In the genomic region with DNA sequence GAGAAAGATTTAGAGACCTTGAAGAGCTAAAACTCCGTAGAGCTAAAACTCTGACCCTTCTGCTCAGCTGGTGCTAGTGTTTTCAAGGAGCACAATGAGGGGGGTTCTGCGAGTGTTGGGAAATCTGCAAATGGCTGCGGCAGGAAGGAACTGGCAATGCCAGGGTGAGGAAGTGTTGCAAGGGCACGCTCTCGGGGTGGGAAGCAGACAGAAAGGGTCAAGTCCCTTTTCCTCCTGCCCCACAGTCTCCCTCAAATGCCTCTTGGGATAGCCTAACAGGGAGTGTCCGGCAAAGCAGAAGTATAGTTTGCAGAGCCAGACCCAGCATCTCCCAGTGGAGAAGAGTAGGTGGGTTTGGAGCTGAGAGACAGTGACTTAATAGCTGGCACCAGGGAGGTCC, we compare ENCODE assay signal across 31 cellular contexts.
DNase-seq lines count a peak whose midpoint lies in the region; ATAC-seq, FAIRE-seq and TF ChIP-seq lines count a peak whose summit lies in the region.
"Had no signal": no experiment of that assay in that cellular context is flagged by ENCODE, and none has a peak within 500 bp of the region (broad histone marks: within the 10 kb centered on the region; RNA-seq: fewer than 3 reads in every experiment).

No MANE protein-coding gene starts in this region.

- H3K4me2 ChIP-seq in HepG2 (ENCODE audit: low read depth, low read length) (no peak overlapping the region), H1 (ENCODE audit: insufficient read depth in 1 of 2, low read depth in 2 of 2, low read length in 2 of 2) (no peak overlapping the region)
- H3K4me2 ChIP-seq: A549, neural progenitor cell had no signal

- H3K4me1 ChIP-seq in right lobe of liver (no peaks in the 10 kb centered on the region), HepG2 (ENCODE audit: insufficient read depth, low read length) (no peaks in the 10 kb centered on the region), H1 (replicated peaks in 1 of 4; ENCODE audit: control insufficient read depth in 3 of 4, insufficient read depth in 4 of 4, low read length in 3 of 4) (peaks cover 0 to 5% (median 0%) of the 10 kb centered on the region in 4 experiments; a peak in 1 of 7 replicates), aorta (ENCODE audit: control insufficient read depth in 1 of 2, insufficient read depth in 2 of 2, low read length in 2 of 2) (no peaks in the 10 kb centered on the region)
- H3K4me1 ChIP-seq: A549, body of pancreas, neural progenitor cell, psoas muscle, vagina had no signal

- TF ChIP-seq CTCF in right lobe of liver (IDR thresholded peaks at IDR 0.05) (no peak), HepG2 (CRISPR knock-in tag; IDR thresholded peaks at IDR 0.05) (no peak), H1 (IDR thresholded peaks at IDR 0.05; ENCODE audit: control extremely low read depth in 1 of 3, insufficient read depth in 1 of 3, low read depth in 1 of 3, low read length in 3 of 3) (no peak)

- no peak overlapping the region for H3K4ac ChIP-seq in H1 (replicated peaks; ENCODE audit: insufficient read length, low read depth, low read length)

- FAIRE-seq in HepG2 (lab: Jason Lieb, UNC) (no peak), H1 (lab: Jason Lieb, UNC) (no peak)
- FAIRE-seq: A549, GM12892, GM19239, small intestine had no signal

- no peaks in the 10 kb centered on the region for H3K27me3 ChIP-seq in right lobe of liver
- H3K27me3 ChIP-seq in HepG2 (ENCODE audit: control insufficient read depth in 1 of 2, insufficient read depth in 2 of 2, low read length in 2 of 2): peaks cover 8 to 65% of the 10 kb centered on the region in 2 experiments; a peak in 3 of 5 replicates
- H3K27me3 ChIP-seq in H1 (replicated peaks in 1 of 4; ENCODE audit: control insufficient read depth in 3 of 4, extremely low read depth in 1 of 4, insufficient read depth in 3 of 4, low read length in 3 of 4): no peaks in the 10 kb centered on the region
- no peaks in the 10 kb centered on the region for H3K27me3 ChIP-seq in aorta (ENCODE audit: control insufficient read depth in 1 of 2, insufficient read depth in 2 of 2, low read length in 1 of 2)
- H3K27me3 ChIP-seq: body of pancreas, neural progenitor cell, vagina had no signal

- H3K18ac ChIP-seq in H1 (ENCODE audit: extremely low read depth, low read length): no peak overlapping the region

- no peak for TF ChIP-seq POLR2A in right lobe of liver (IDR thresholded peaks at IDR 0.05)
- TF ChIP-seq POLR2A in HepG2 (IDR thresholded peaks at IDR 0.05; ENCODE audit: insufficient read depth in 1 of 2, low read depth in 2 of 2, low read length in 2 of 2): no peak
- no peak for TF ChIP-seq POLR2A in H1 (IDR thresholded peaks at IDR 0.05; ENCODE audit: control extremely low read depth in 1 of 2, low read depth in 2 of 2, low read length in 2 of 2)

- H3K14ac ChIP-seq in H1 (ENCODE audit: insufficient read length): no peak overlapping the region

- no peak overlapping the region for H3K23ac ChIP-seq in H1 (ENCODE audit: insufficient read length)

- CTCF ChIA-PET in HepG2 (lab: Yijun Ruan, JAX; ENCODE audit: low intra/inter-chr PET ratio, low total read pairs) (no interaction called here), H1 (lab: Charles Lee; ENCODE audit: partially characterized antibody) (interaction anchor here (1.7 to 4.7 kb wide), 2 partner anchors 8 to 10 kb away, joined by 5 to 25 read pairs; no protein-coding TSS in a partner anchor)

- peak; percentile 33 to 42 (median 41) for ATAC-seq in right lobe of liver
- ATAC-seq in HepG2: no peak
- no peak for ATAC-seq in aorta (ENCODE audit: low FRiP score)
- ATAC-seq: A549; activated naive CD8-positive, alpha-beta T cell treated with anti-CD3 and anti-CD28 coated beads, Interleukin-2, amount 50 U/mL, for 24 hours; body of pancreas; effector memory CD8-positive, alpha-beta T cell; HCT116; psoas muscle had no signal

- no TSS peak for BruUV-seq in HepG2 (replicated peaks; lab: Mats Ljungman, UMichigan)

- TF ChIP-seq RAD21 in HepG2 (CRISPR knock-in tag; IDR thresholded peaks at IDR 0.05) (no peak), H1 (IDR thresholded peaks at IDR 0.05 in 1 of 2, conservative IDR thresholded peaks at IDR 0.05 in 1 of 2; ENCODE audit: low read depth in 2 of 2, low read length in 2 of 2) (no peak)

- H3K27ac ChIP-seq in right lobe of liver (no peak overlapping the region), HepG2 (ENCODE audit: extremely low read length, insufficient read depth, low read length) (no peak overlapping the region), H1 (ENCODE audit: low read depth, low read length) (no peak overlapping the region), aorta (ENCODE audit: low read depth in 1 of 2, low read length in 2 of 2) (no peak overlapping the region)
- H3K27ac ChIP-seq: A549, neural progenitor cell, psoas muscle, vagina had no signal

- TF ChIP-seq EP300 in HepG2 (IDR thresholded peaks at IDR 0.05; ENCODE audit: low read depth in 2 of 2, low read length in 2 of 2) (no peak), HepG2 (CRISPR knock-in tag; IDR thresholded peaks at IDR 0.05; ENCODE audit: borderline replicate concordance) (no peak), H1 (IDR thresholded peaks at IDR 0.05; ENCODE audit: borderline replicate concordance in 1 of 2, low read depth in 2 of 2, low read length in 2 of 2) (no peak)

- no peak overlapping the region for H2BK5ac ChIP-seq in H1 (ENCODE audit: low read depth, low read length)

- no peak overlapping the region for H3K9ac ChIP-seq in HepG2 (ENCODE audit: insufficient read depth, low read depth, low read length)
- no peak overlapping the region for H3K9ac ChIP-seq in H1 (replicated peaks in 1 of 4; ENCODE audit: extremely low read depth in 1 of 4, low read depth in 3 of 4, low read length in 3 of 4)
- H3K9ac ChIP-seq: neural progenitor cell had no signal

- peaks cover 4% of the 10 kb centered on the region; the same call in 1 of the 2 replicates for H3K23me2 ChIP-seq in H1 (ENCODE audit: low read depth, low read length)

- intact Hi-C loops in right lobe of liver (cut with DNase I) (no loop called here), HepG2 (cut with micrococcal nuclease; ENCODE audit: unreplicated experiment) (no loop called here), aorta (cut with DNase I) (no loop called here)

- H3K36me3 ChIP-seq in right lobe of liver: no peaks in the 10 kb centered on the region
- no peaks in the 10 kb centered on the region for H3K36me3 ChIP-seq in HepG2 (replicated peaks in 1 of 2; ENCODE audit: control insufficient read depth in 1 of 2, insufficient read depth in 2 of 2, low read length in 2 of 2)
- no peaks in the 10 kb centered on the region for H3K36me3 ChIP-seq in H1 (ENCODE audit: control insufficient read depth in 2 of 4, insufficient read depth in 4 of 4, low read length in 3 of 4)
- no peaks in the 10 kb centered on the region for H3K36me3 ChIP-seq in aorta (ENCODE audit: control insufficient read depth in 1 of 2, insufficient read depth in 2 of 2, low read length in 1 of 2)
- H3K36me3 ChIP-seq: neural progenitor cell, vagina had no signal

- no peak overlapping the region for H3K56ac ChIP-seq in H1 (replicated peaks; ENCODE audit: insufficient read length, low read depth, low read length)

- H3K79me2 ChIP-seq in HepG2 (ENCODE audit: insufficient read depth, low read length) (no peaks in the 10 kb centered on the region), H1 (ENCODE audit: control insufficient read depth in 1 of 2, insufficient read depth in 2 of 2, low read length in 2 of 2) (no peaks in the 10 kb centered on the region)

- H3K4me3 ChIP-seq in right lobe of liver (no peak overlapping the region), HepG2 (replicated peaks in 1 of 3; ENCODE audit: insufficient read depth in 1 of 3, low read depth in 2 of 3, low read length in 3 of 3) (no peak overlapping the region), H1 (ENCODE audit: extremely low read depth in 1 of 4, insufficient read depth in 2 of 4, low read depth in 3 of 4, low read length in 4 of 4) (no peak overlapping the region), aorta (ENCODE audit: low read length in 2 of 2) (no peak overlapping the region)
- H3K4me3 ChIP-seq: A549, body of pancreas, neural progenitor cell, psoas muscle, vagina had no signal

- no peak overlapping the region for H2BK120ac ChIP-seq in H1 (replicated peaks; ENCODE audit: low read depth, low read length)

- H3K9me3 ChIP-seq in right lobe of liver (no peaks in the 10 kb centered on the region), HepG2 (ENCODE audit: low read length) (no peaks in the 10 kb centered on the region), H1 (ENCODE audit: insufficient read depth in 2 of 2, low read depth in 1 of 2, low read length in 1 of 2) (no peaks in the 10 kb centered on the region), aorta (ENCODE audit: control insufficient read depth, low read length) (no peaks in the 10 kb centered on the region)
- H3K9me3 ChIP-seq: A549, body of pancreas, psoas muscle, vagina had no signal

- H2AFZ ChIP-seq in HepG2 (ENCODE audit: low read length) (no peak overlapping the region), H1 (ENCODE audit: low read length) (peak overlapping the region; percentile 84; the same call in 1 of the 2 replicates)
- H2AFZ ChIP-seq: neural progenitor cell had no signal

- H3K79me1 ChIP-seq in H1 (ENCODE audit: low read depth, low read length): no peaks in the 10 kb centered on the region

- in situ Hi-C loops in HepG2 (cut with HindIII; ENCODE audit: extremely low pct_ligation_motif_present, low pct_unique_long_range_greater_than_20kb): no loop called here

- no peak overlapping the region for H2BK15ac ChIP-seq in H1 (ENCODE audit: low read length)

- no peaks in the 10 kb centered on the region for H4K20me1 ChIP-seq in HepG2 (ENCODE audit: insufficient read depth, low read length)
- peaks cover 0 to 6% of the 10 kb centered on the region in 2 experiments for H4K20me1 ChIP-seq in H1 (replicated peaks in 1 of 2; ENCODE audit: control insufficient read depth in 1 of 2, insufficient read depth in 2 of 2, low read length in 2 of 2)

- 49% methylated on average over 6 of the region's 6 CpGs for WGBS in right lobe of liver (ENCODE audit: insufficient coverage, low coverage, low lambda C conversion rate, missing lambda C conversion rate)
- WGBS in HepG2 (ENCODE audit: low lambda C conversion rate): 50% methylated on average over 6 of the region's 6 CpGs
- whole genome bisulfite sequencing in H1 (ENCODE audit: extremely low coverage in 1 of 2, insufficient coverage in 1 of 2, insufficient read length in 1 of 2, insufficient replicate concordance in 2 of 2, low coverage in 1 of 2, low lambda C conversion rate in 2 of 2, missing lambda C conversion rate in 1 of 2), 2 experiments: 85% methylated on average over 6 of the region's 6 CpGs; no CpG with 5 or more reads in 1 of the 2 experiments
- WGBS in aorta, 2 donors: 81 to 86% methylated on average over 6 of the region's 6 CpGs

- H2BK12ac ChIP-seq in H1 (ENCODE audit: low read depth, low read length): no peak overlapping the region

- no peak overlapping the region for H4K8ac ChIP-seq in H1 (ENCODE audit: extremely low read depth, insufficient read depth, low read length)

- H4K5ac ChIP-seq in H1 (ENCODE audit: insufficient read length, low read depth, low read length): no peak overlapping the region

- DNase-seq in right lobe of liver: no peak
- no peak for DNase-seq in HepG2 (ENCODE audit: low spot score)
- no peak for DNase-seq in H1 (ENCODE audit: low read depth in 1 of 2, low spot score in 2 of 2)
- peak; percentile 31 for DNase-seq in medulla oblongata (ENCODE audit: extremely low spot score)
- peak; percentile 59 to 72 for DNase-seq in aorta
- no peak for DNase-seq in stimulated activated CD4-positive, alpha-beta T cell treated with anti-CD3 and anti-CD28 coated beads, Interleukin-12 subunit alpha, Interleukin-12 subunit beta, amount 100 ng/mL, for 4 hours
- DNase-seq in NCI-H2196 (lab: John Stamatoyannopoulos, UW; ENCODE audit: unreplicated experiment): no peak
- no peak for DNase-seq in iPS-NIHi7 (ENCODE audit: extremely low spot score)
- DNase-seq: activated CD4-positive, CD25-positive, alpha-beta regulatory T cell treated with anti-CD3 and anti-CD28 coated beads, Interleukin-2, amount 50 U/mL, for 72 hours; activated gamma-delta T cell treated with Interleukin-2 at 50 U/mL for 16 hours; activated naive CD8-positive, alpha-beta T cell treated with anti-CD3 and anti-CD28 coated beads, Interleukin-2, amount 50 U/mL, for 24 hours; activated T-cell treated with anti-CD3 and anti-CD28 coated beads, Interleukin-2, amount 50 U/mL, for 24 hours; COR-L47; DND-41; effector memory CD8-positive, alpha-beta T cell; foreskin fibroblast; immature natural killer cell; NCI-H1105; NCI-H1930; NCI-H345; NCI-H748 treated with DMSO at 0.1 percent for 48 hours; psoas muscle; small intestine; T-helper 1 cell had no signal

- H2AK5ac ChIP-seq in H1 (ENCODE audit: low read depth, low read length): no peak overlapping the region

- no peak overlapping the region for H4K91ac ChIP-seq in H1 (replicated peaks; ENCODE audit: insufficient read length, low read length)

- H2BK20ac ChIP-seq in H1 (ENCODE audit: low read length): no peak overlapping the region

- POLR2A ChIA-PET in HepG2 (lab: Yijun Ruan, JAX): no interaction called here
- POLR2A ChIA-PET in H1 (lab: Charles Lee; ENCODE audit: partially characterized antibody): no interaction called here

Comparison
In these comparisons a context has a peak if more than half of its experiments do, and no peak if none do; other contexts are left out.
1. ATAC-seq: peak in right lobe of liver (4 of 4); none in HepG2 (single experiment) and aorta (single experiment).
2. DNase-seq: peak in medulla oblongata (single experiment) and aorta (2 of 2); none in right lobe of liver (0 of 3), HepG2 (single experiment), H1 (0 of 2), stimulated activated CD4-positive, alpha-beta T cell treated with anti-CD3 and anti-CD28 coated beads, Interleukin-12 subunit alpha, Interleukin-12 subunit beta, amount 100 ng/mL, for 4 hours (single experiment), NCI-H2196 (single experiment) and iPS-NIHi7 (single experiment).